ENCODE assay signal across 9 cellular contexts in the genomic region with DNA sequence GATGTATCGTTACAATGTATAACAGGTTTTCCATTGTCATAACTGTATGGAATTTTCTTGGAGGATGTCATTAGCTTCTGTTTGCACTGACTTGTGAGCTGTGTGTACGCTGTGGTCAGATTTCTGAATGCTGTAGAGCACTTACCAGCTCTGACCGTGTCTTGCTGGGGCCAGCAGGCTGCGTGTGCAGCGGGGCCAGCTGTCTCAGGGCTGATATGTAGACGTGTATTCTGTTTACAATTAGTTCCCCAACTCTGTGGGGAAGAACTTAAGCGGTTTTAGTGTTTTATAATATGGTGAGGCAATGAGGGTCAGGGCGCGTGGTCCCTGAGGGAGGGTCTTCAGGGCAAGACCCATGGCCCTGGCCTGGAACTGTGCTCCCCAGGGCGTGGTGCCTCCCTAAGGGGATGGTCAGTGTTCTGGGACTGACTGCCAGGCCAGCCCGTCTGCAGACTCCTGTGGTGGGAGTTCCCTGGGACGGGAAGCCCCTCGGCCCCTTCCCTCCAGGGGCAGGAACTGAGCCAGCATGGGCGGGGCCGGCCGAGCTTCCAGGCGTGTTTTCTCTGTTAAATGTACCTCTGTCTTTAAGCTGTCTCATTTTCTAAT. TPM values are rescaled to one million over a fixed set of nuclear protein-coding genes. Genes with fewer than 3 reads are reported as not detected.
DNase-seq lines count a peak whose midpoint lies in the region; ATAC-seq and TF ChIP-seq lines count a peak whose summit lies in the region.
"Had no signal": no experiment of that assay in that cellular context is flagged by ENCODE, and none has a peak within 500 bp of the region (broad histone marks: within the 10 kb centered on the region; RNA-seq: fewer than 3 reads in every experiment).

No MANE protein-coding gene starts in this region.

- no peak overlapping the region for H2AFZ ChIP-seq in GM23338

- no peaks in the 10 kb centered on the region for H3K9me3 ChIP-seq in adipocyte (ENCODE audit: control insufficient read depth, low read length)
- no peaks in the 10 kb centered on the region for H3K9me3 ChIP-seq in skeletal muscle tissue (ENCODE audit: control insufficient read depth in 3 of 3, low read length in 3 of 3)

- no peak overlapping the region; the same call in 1 of the 2 replicates for H3K27ac Mint-ChIP-seq in GM23338
- H3K27ac Mint-ChIP-seq in activated CD4-positive, alpha-beta T cell treated with anti-CD3 and anti-CD28 coated beads, Interleukin-2, amount 10 ng/mL, durations not matched to agents 7 days and 5 days = no peak overlapping the region

- intact Hi-C loops in left ventricle myocardium superior (cut with micrococcal nuclease) = no loop called here

- H3K36me3 Mint-ChIP-seq in GM23338 (ENCODE audit: low read depth) = peaks cover 38% of the 10 kb centered on the region
- peaks cover 17% of the 10 kb centered on the region for H3K36me3 Mint-ChIP-seq in activated CD4-positive, alpha-beta T cell treated with anti-CD3 and anti-CD28 coated beads, Interleukin-2, amount 10 ng/mL, durations not matched to agents 7 days and 5 days (ENCODE audit: low read depth)

- no peaks in the 10 kb centered on the region; the same call in none of the 2 replicates for H3K36me3 ChIP-seq in GM23338 (ENCODE audit: insufficient read depth)
- peaks cover 61% of the 10 kb centered on the region for H3K36me3 ChIP-seq in adipocyte (ENCODE audit: control insufficient read depth, insufficient read depth, low read length, severe bottlenecking)
- peaks cover 17 to 34% (median 29%) of the 10 kb centered on the region in 3 donors for H3K36me3 ChIP-seq in skeletal muscle tissue (ENCODE audit: control insufficient read depth in 3 of 3, insufficient read depth in 3 of 3, low read length in 3 of 3)

- peaks cover 21% of the 10 kb centered on the region for H3K4me1 Mint-ChIP-seq in GM23338
- H3K4me1 Mint-ChIP-seq in activated CD4-positive, alpha-beta T cell treated with anti-CD3 and anti-CD28 coated beads, Interleukin-2, amount 10 ng/mL, durations not matched to agents 7 days and 5 days = no peaks in the 10 kb centered on the region

- H4K20me1 ChIP-seq in GM23338 (replicated peaks; ENCODE audit: insufficient read depth) = peaks cover 18% of the 10 kb centered on the region

- CTCF ChIA-PET in activated CD4-positive, alpha-beta T cell treated with anti-CD3 and anti-CD28 coated beads, Interleukin-2, amount 10 ng/mL, durations not matched to agents 7 days and 5 days (lab: Charles Lee) = no interaction called here

- no peak for TF ChIP-seq CTCF in GM23338 (conservative IDR thresholded peaks at IDR 0.05; ENCODE audit: low read depth in 2 of 2)

- H3K4me2 ChIP-seq in GM23338 = no peak overlapping the region

- no peaks in the 10 kb centered on the region; the same call in 2 of the 3 replicates for H3K9me3 Mint-ChIP-seq in GM23338
- no peaks in the 10 kb centered on the region for H3K9me3 Mint-ChIP-seq in activated CD4-positive, alpha-beta T cell treated with anti-CD3 and anti-CD28 coated beads, Interleukin-2, amount 10 ng/mL, durations not matched to agents 7 days and 5 days

- peaks cover 34% of the 10 kb centered on the region for H3K27me3 Mint-ChIP-seq in GM23338 (ENCODE audit: insufficient read depth, low read depth, poor library complexity)
- H3K27me3 Mint-ChIP-seq in activated CD4-positive, alpha-beta T cell treated with anti-CD3 and anti-CD28 coated beads, Interleukin-2, amount 10 ng/mL, durations not matched to agents 7 days and 5 days = no peaks in the 10 kb centered on the region

- POLR2A ChIA-PET in activated CD4-positive, alpha-beta T cell treated with anti-CD3 and anti-CD28 coated beads, Interleukin-2, amount 10 ng/mL, durations not matched to agents 7 days and 5 days (lab: Charles Lee) = no interaction called here

- H3K9ac ChIP-seq in adipocyte (ENCODE audit: low read length) = peak overlapping the region; percentile 55
- H3K9ac ChIP-seq in skeletal muscle tissue (ENCODE audit: low read depth in 1 of 3, low read length in 3 of 3) = peak overlapping the region in 2 of 3 donors; percentile 57

- H3K27ac ChIP-seq in GM23338 (ENCODE audit: low read depth) (peak overlapping the region; percentile 42; the same call in 1 of the 2 replicates), skeletal muscle tissue (ENCODE audit: low read depth, low read length) (peak overlapping the region; percentile 41)
- H3K27ac ChIP-seq: epithelial cell of prostate had no signal

- H3K4me3 Mint-ChIP-seq in GM23338 = no peak overlapping the region
- H3K4me3 Mint-ChIP-seq in activated CD4-positive, alpha-beta T cell treated with anti-CD3 and anti-CD28 coated beads, Interleukin-2, amount 10 ng/mL, durations not matched to agents 7 days and 5 days = no peak overlapping the region

- H3K4me3 ChIP-seq in GM23338 (no peak overlapping the region), adipocyte (ENCODE audit: low read length) (no peak overlapping the region), skeletal muscle tissue (ENCODE audit: low read length in 3 of 3) (no peak overlapping the region)

- H3F3A ChIP-seq in GM23338 (replicated peaks; ENCODE audit: low read depth) = peaks cover 15% of the 10 kb centered on the region; the same call in 1 of the 2 replicates

- H3K79me2 ChIP-seq in GM23338 (replicated peaks; ENCODE audit: insufficient read depth) = 0 out of 2 replicates have a peak, but pooled peaks cover 8% of the 10 kb centered on the region

- no peaks in the 10 kb centered on the region for H3K27me3 ChIP-seq in GM23338 (ENCODE audit: insufficient read depth)
- no peaks in the 10 kb centered on the region for H3K27me3 ChIP-seq in adipocyte (replicated peaks; ENCODE audit: control insufficient read depth, insufficient read depth, low read length)
- no peaks in the 10 kb centered on the region for H3K27me3 ChIP-seq in skeletal muscle tissue (ENCODE audit: control insufficient read depth in 3 of 3, insufficient read depth in 3 of 3, low read length in 3 of 3)

- H3K4me1 ChIP-seq in GM23338 (ENCODE audit: insufficient read depth) (peaks cover 6% of the 10 kb centered on the region; the same call in 1 of the 2 replicates), adipocyte (ENCODE audit: control insufficient read depth, insufficient read depth, low read length) (peaks cover 43% of the 10 kb centered on the region), skeletal muscle tissue (ENCODE audit: control insufficient read depth in 3 of 3, insufficient read depth in 3 of 3, low read length in 3 of 3) (peaks cover 61 to 89% (median 75%) of the 10 kb centered on the region in 3 donors)

- no peak for DNase-seq in GM23338 (ENCODE audit: low spot score)
- peak; percentile 19 for DNase-seq in adipocyte (ENCODE audit: low read depth)
- DNase-seq in left ventricle myocardium superior = peak; percentile 80
- no peak for DNase-seq in HuH-7 (ENCODE audit: low spot score)
- DNase-seq in activated CD4-positive, alpha-beta T cell treated with anti-CD3 and anti-CD28 coated beads, Interleukin-2, amount 10 ng/mL, durations not matched to agents 7 days and 5 days = no peak
- DNase-seq in NK-92 (lab: John Stamatoyannopoulos, UW; ENCODE audit: unreplicated experiment) = no peak
- no peak for DNase-seq in NCI-H146 (lab: John Stamatoyannopoulos, UW)

- no peaks in the 10 kb centered on the region for H3K9me2 ChIP-seq in GM23338 (ENCODE audit: insufficient read depth)

- peak; percentile 3; the same call in 1 of the 3 replicates for ATAC-seq in GM23338
- peak; percentile 61 for ATAC-seq in left ventricle myocardium superior

TF ChIP-seq in GM23338, 12 proteins besides CTCF, POLR2A, EP300 and RAD21:
- no peak for TF ChIP-seq CREB1 (CRISPR knock-in tag; IDR thresholded peaks at IDR 0.05; ENCODE audit: low read depth)

RNA-seq across cellular contexts. Expression of a gene that starts 18.7 kb away (rescaled TPM):
- total RNA-seq in GM23338 (2014; rRNA removed; shearing (Covaris generic)) = 52.2 and 72.9 TPM in 2 replicates
- polyA plus RNA-seq in GM23338 (2016; fragmentation: Nextera tagmentation; extraction: Ambion mirVana) = 16.6 and 20.4 TPM in 2 replicates
- total RNA-seq in left ventricle myocardium superior (2.7 TPM), skeletal muscle tissue (2.1 TPM)
- 10 to 100 TPM; 36.4 to 37.4 TPM for total RNA-seq in activated CD4-positive, alpha-beta T cell treated with anti-CD3 and anti-CD28 coated beads, Interleukin-2, amount 10 ng/mL, durations not matched to agents 7 days and 5 days

RNA-seq across cellular contexts. Expression of a gene that starts 19.0 kb away (rescaled TPM):
- total RNA-seq in GM23338 (2014; rRNA removed; shearing (Covaris generic)) = 89.6 and 116 TPM in 2 replicates
- polyA plus RNA-seq in GM23338 (2016; fragmentation: Nextera tagmentation; extraction: Ambion mirVana) = 79.4 and 88.0 TPM in 2 replicates
- 53.1 TPM for total RNA-seq in left ventricle myocardium superior
- 31.3 TPM for total RNA-seq in skeletal muscle tissue
- total RNA-seq in activated CD4-positive, alpha-beta T cell treated with anti-CD3 and anti-CD28 coated beads, Interleukin-2, amount 10 ng/mL, durations not matched to agents 7 days and 5 days = 10 to 100 TPM; 16.9 to 17.2 TPM

Comparison
In these comparisons a context has a peak if more than half of its experiments do, and no peak if none do; other contexts are left out.
1. DNase-seq: peak in adipocyte (single experiment) and left ventricle myocardium superior (single experiment); none in GM23338 (single experiment), HuH-7 (single experiment), activated CD4-positive, alpha-beta T cell treated with anti-CD3 and anti-CD28 coated beads, Interleukin-2, amount 10 ng/mL, durations not matched to agents 7 days and 5 days (single experiment), NK-92 (single experiment) and NCI-H146 (single experiment).
2. RNA of a gene that starts 18.7 kb away (total RNA-seq): 52.2 to 72.9 TPM in GM23338 and 36.4 to 37.4 TPM in activated CD4-positive, alpha-beta T cell treated with anti-CD3 and anti-CD28 coated beads, Interleukin-2, amount 10 ng/mL, durations not matched to agents 7 days and 5 days; 2.7 TPM in left ventricle myocardium superior (single experiment) and 2.1 TPM in skeletal muscle tissue (single experiment); every median in the first group is over 10 times any median in the second.